In the genomic region with DNA sequence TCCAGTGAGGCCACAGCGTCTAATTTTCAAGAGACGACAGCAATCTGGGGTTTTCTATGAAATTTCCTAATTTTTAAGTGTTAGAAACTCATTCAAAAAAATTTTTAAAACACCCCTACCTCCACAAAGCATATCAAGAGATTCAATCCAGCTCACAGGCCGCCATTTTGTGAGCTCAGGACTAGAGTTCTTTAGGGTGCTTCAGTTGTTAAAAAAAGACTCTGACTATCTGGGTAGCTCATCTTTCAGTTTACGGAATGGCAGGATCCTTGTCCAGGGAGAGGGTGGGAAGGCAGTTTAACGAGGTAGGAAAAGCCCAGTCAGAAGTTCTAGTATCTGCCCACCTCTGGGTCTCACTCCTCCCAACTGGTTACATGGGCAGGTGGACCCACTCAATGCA, we compare ENCODE assay signal across 23 cellular contexts. TPM values are rescaled to one million over a fixed set of nuclear protein-coding genes. Genes with fewer than 3 reads are reported as not detected.
"Had no signal": no experiment of that assay in that cellular context is flagged by ENCODE, and none has a peak within 500 bp of the region (broad histone marks: within the 10 kb centered on the region; RNA-seq: fewer than 3 reads in every experiment).

No MANE protein-coding gene starts in this region.

- FAIRE-seq: HepG2, RCC 7860 had no signal

- H3K36me3 ChIP-seq: SJCRH30 had no signal

- H3K27ac ChIP-seq: KMS-11, SJCRH30 had no signal

- DNase-seq: IMR-90, Kasumi-1, MM.1S, NCI-H1092 treated with DMSO at 0.1 percent for 48 hours, NCI-H1436, NCI-H187, NCI-H2029, NCI-H2081 treated with DMSO at 0.1 percent for 48 hours, NCI-H2171, NCI-H226, NCI-H446, NCI-H510A, NCI-H524 treated with DMSO at 0.1 percent for 48 hours, NCI-H69, NCI-H774, RPMI8226, SHP77 treated with DMSO at 0.1 percent for 48 hours, SJCRH30 had no signal

- H3K4me2 ChIP-seq: KMS-11 had no signal

- H3K4me3 ChIP-seq: SJCRH30 had no signal

- H3K9ac ChIP-seq: KMS-11 had no signal

RNA-seq across cellular contexts. Expression of gene CAMK2A, which starts 43.1 kb away (rescaled TPM):
- total RNA-seq: HT1080 had no signal
- polyA plus RNA-seq: HepG2 had no signal

RNA-seq across cellular contexts. Expression of gene SLC6A7, which starts 56.6 kb away (rescaled TPM):
- total RNA-seq: HepG2, HT1080, M059J, SJCRH30 had no signal
- polyA plus RNA-seq: HepG2, IMR-90 had no signal
